In genomic region chr7:48512892-48513291, GRCh38 we compare ENCODE assay signal across 30 cellular contexts.
"Had no signal": no experiment of that assay in that cellular context is flagged by ENCODE, and none has a peak within 500 bp of the region (broad histone marks: within the 10 kb centered on the region; RNA-seq: fewer than 3 reads in every experiment).

No MANE protein-coding gene starts in this region.

- H3K36me3 Mint-ChIP-seq: activated naive CD4-positive, alpha-beta T cell treated with anti-CD3 and anti-CD28 coated beads, Interleukin-2, amount 50 U/mL, for 24 hours; activated naive CD8-positive, alpha-beta T cell treated with anti-CD3 and anti-CD28 coated beads, Interleukin-2, amount 10 ng/mL, durations not matched to agents 7 days and 5 days had no signal

- H3K4me1 ChIP-seq: ascending aorta, SJCRH30 had no signal

- H3K9me3 Mint-ChIP-seq: activated CD4-positive, alpha-beta T cell treated with anti-CD3 and anti-CD28 coated beads, Interleukin-2, amount 10 ng/mL, durations not matched to agents 7 days and 5 days; activated naive CD4-positive, alpha-beta T cell treated with anti-CD3 and anti-CD28 coated beads, Interleukin-2, amount 50 U/mL, for 24 hours; activated naive CD8-positive, alpha-beta T cell treated with anti-CD3 and anti-CD28 coated beads, Interleukin-2, amount 10 ng/mL, durations not matched to agents 7 days and 5 days; activated T-cell treated with anti-CD3 and anti-CD28 coated beads, Interleukin-2, amount 50 U/mL, for 24 hours; activated T-helper 2 cell treated with anti-CD3 and anti-CD28 coated beads, Interferon-gamma antibody, Interleukin-2, Interleukin-4, amounts not matched to agents 10 μg/mL and 5 μg/mL and 100 μg/mL, durations not matched to agents 14 hours and 24 hours and 36 hours had no signal

- H3K9me3 ChIP-seq: ascending aorta, SJCRH30 had no signal

- H3K27me3 Mint-ChIP-seq: activated CD4-positive, alpha-beta T cell treated with anti-CD3 and anti-CD28 coated beads for 36 hours; activated CD4-positive, alpha-beta T cell treated with anti-CD3 and anti-CD28 coated beads, Interleukin-2, amount 10 ng/mL, durations not matched to agents 7 days and 5 days; activated naive CD4-positive, alpha-beta T cell treated with anti-CD3 and anti-CD28 coated beads, Interleukin-2, amount 50 U/mL, for 24 hours; activated naive CD8-positive, alpha-beta T cell treated with anti-CD3 and anti-CD28 coated beads, Interleukin-2, amount 10 ng/mL, durations not matched to agents 7 days and 5 days; activated T-cell treated with anti-CD3 and anti-CD28 coated beads, Interleukin-2, amount 50 U/mL, for 24 hours; central memory CD8-positive, alpha-beta T cell had no signal

- H3K36me3 ChIP-seq: ascending aorta, cardiac muscle cell, SJCRH30 had no signal

- H3K4me3 ChIP-seq: ascending aorta, cardiac muscle cell, SJCRH30, SK-N-MC had no signal

- H3K4me1 Mint-ChIP-seq: activated naive CD4-positive, alpha-beta T cell treated with anti-CD3 and anti-CD28 coated beads, Interleukin-2, amount 50 U/mL, for 24 hours; activated naive CD8-positive, alpha-beta T cell treated with anti-CD3 and anti-CD28 coated beads, Interleukin-2, amount 10 ng/mL, durations not matched to agents 7 days and 5 days; central memory CD8-positive, alpha-beta T cell had no signal

- H3K27me3 ChIP-seq: ascending aorta, cardiac muscle cell had no signal

- H3K27ac Mint-ChIP-seq: activated CD4-positive, alpha-beta T cell treated with anti-CD3 and anti-CD28 coated beads for 36 hours; activated CD4-positive, alpha-beta T cell treated with anti-CD3 and anti-CD28 coated beads, Interleukin-2, amount 10 ng/mL, durations not matched to agents 7 days and 5 days; activated CD8-positive, alpha-beta T cell treated with anti-CD3 and anti-CD28 coated beads, Interleukin-2, amount 10 ng/mL, durations not matched to agents 7 days and 5 days; activated naive CD4-positive, alpha-beta T cell treated with anti-CD3 and anti-CD28 coated beads, Interleukin-2, amount 50 U/mL, for 24 hours; activated naive CD8-positive, alpha-beta T cell treated with anti-CD3 and anti-CD28 coated beads, Interleukin-2, amount 10 ng/mL, durations not matched to agents 7 days and 5 days; activated T-cell treated with anti-CD3 and anti-CD28 coated beads, Interleukin-2, amount 50 U/mL, for 24 hours; activated T-helper 2 cell treated with anti-CD3 and anti-CD28 coated beads, Interferon-gamma antibody, Interleukin-2, Interleukin-4, amounts not matched to agents 10 μg/mL and 5 μg/mL and 100 μg/mL, durations not matched to agents 14 hours and 24 hours and 36 hours had no signal

- H3K4me3 Mint-ChIP-seq: activated CD4-positive, alpha-beta T cell treated with anti-CD3 and anti-CD28 coated beads for 36 hours; activated CD4-positive, alpha-beta T cell treated with anti-CD3 and anti-CD28 coated beads, Interleukin-2, amount 10 ng/mL, durations not matched to agents 7 days and 5 days; activated CD8-positive, alpha-beta T cell treated with anti-CD3 and anti-CD28 coated beads, Interleukin-2, amount 10 ng/mL, durations not matched to agents 7 days and 5 days; activated naive CD4-positive, alpha-beta T cell treated with anti-CD3 and anti-CD28 coated beads, Interleukin-2, amount 50 U/mL, for 24 hours; activated naive CD8-positive, alpha-beta T cell treated with anti-CD3 and anti-CD28 coated beads, Interleukin-2, amount 10 ng/mL, durations not matched to agents 7 days and 5 days; activated T-cell treated with anti-CD3 and anti-CD28 coated beads, Interleukin-2, amount 50 U/mL, for 24 hours; central memory CD8-positive, alpha-beta T cell had no signal

- ATAC-seq: activated CD4-positive, alpha-beta T cell treated with anti-CD3 and anti-CD28 coated beads for 36 hours; activated CD4-positive, CD25-positive, alpha-beta regulatory T cell treated with anti-CD3 and anti-CD28 coated beads, Interleukin-2, amount 50 U/mL, for 24 hours; activated CD8-positive, alpha-beta T cell treated with anti-CD3 and anti-CD28 coated beads, Interleukin-2, amount 10 ng/mL, durations not matched to agents 7 days and 5 days; Panc1 had no signal

- DNase-seq: activated CD4-positive, alpha-beta T cell treated with anti-CD3 and anti-CD28 coated beads for 36 hours; activated CD4-positive, alpha-beta T cell treated with anti-CD3 and anti-CD28 coated beads, Interleukin-2, amount 10 ng/mL, durations not matched to agents 7 days and 5 days; activated CD4-positive, alpha-beta T cell treated with anti-CD3 and anti-CD28 coated beads, Interleukin-2, amount 50 U/mL, for 48 hours; activated CD8-positive, alpha-beta T cell treated with anti-CD3 and anti-CD28 coated beads, Interleukin-2, amount 10 ng/mL, durations not matched to agents 7 days and 5 days; activated gamma-delta T cell; activated naive CD4-positive, alpha-beta T cell treated with Interleukin-2 at 50 U/mL for 16 hours; activated naive CD8-positive, alpha-beta T cell treated with anti-CD3 and anti-CD28 coated beads, Interleukin-2, amount 10 ng/mL, durations not matched to agents 7 days and 5 days; activated T-cell treated with anti-CD3 and anti-CD28 coated beads, Interleukin-2, amount 50 U/mL, for 24 hours; amygdala; NCI-H1105; NCI-H1417 treated with DMSO at 0.1 percent for 48 hours; NCI-H187 treated with DMSO at 0.1 percent for 48 hours; NCI-H2081; NCI-H2171 treated with DMSO at 0.1 percent for 48 hours; NCI-H2227 treated with DMSO at 0.1 percent for 48 hours; NCI-H446; NCI-H510A treated with DMSO at 0.1 percent for 48 hours; NCI-H526 treated with DMSO at 0.1 percent for 48 hours; NCI-H774; SHP77; SJCRH30 had no signal

- FAIRE-seq: TTC549 had no signal

- H3K27ac ChIP-seq: ascending aorta, cardiac muscle cell, SJCRH30, SK-N-MC had no signal
